9 cellular contexts compared by ENCODE assay signal in the genomic region with DNA sequence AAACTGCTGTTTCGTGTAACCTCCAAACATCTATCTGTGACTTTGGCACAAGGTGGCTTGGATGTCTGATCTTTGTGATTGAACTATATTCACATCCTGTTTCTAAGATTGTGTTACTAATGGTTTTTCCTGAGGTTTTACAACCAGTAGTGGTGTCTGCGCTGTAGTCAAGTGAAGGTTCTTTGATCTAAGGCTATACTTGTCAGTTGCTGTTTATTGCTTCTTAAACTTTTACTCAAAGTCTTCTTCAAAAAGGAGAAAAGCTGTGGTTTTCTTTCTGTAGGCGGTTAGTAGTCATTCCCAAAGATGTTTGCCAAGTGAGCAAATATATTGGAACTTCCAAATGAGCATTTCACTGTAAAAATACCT. TPM values are rescaled to one million over a fixed set of nuclear protein-coding genes. Genes with fewer than 3 reads are reported as not detected.
DNase-seq lines count a peak whose midpoint lies in the region; ATAC-seq and TF ChIP-seq lines count a peak whose summit lies in the region.
"Had no signal": no experiment of that assay in that cellular context is flagged by ENCODE, and none has a peak within 500 bp of the region (broad histone marks: within the 10 kb centered on the region; RNA-seq: fewer than 3 reads in every experiment).

No MANE protein-coding gene starts in this region.

- peaks cover 0 to 2% (median 0%) of the 10 kb centered on the region in 8 donors for H3K9me3 Mint-ChIP-seq in CD4-positive, alpha-beta memory T cell
- H3K9me3 Mint-ChIP-seq: T-helper 1 cell treated with Interleukin-12 subunit alpha and Interleukin-12 subunit beta and Interleukin-4 antibody, amounts not matched to agents 30 μg/mL and 1 μg/mL, for 36 hours had no signal

- peak overlapping the region; percentile 63 to 95 for H3K4me3 ChIP-seq in CD4-positive, alpha-beta memory T cell (ENCODE audit: low read length in 2 of 2)
- peak overlapping the region; percentile 81 for H3K4me3 ChIP-seq in Loucy (ENCODE audit: low read length, poor library complexity, severe bottlenecking)
- peak overlapping the region; percentile 87 for H3K4me3 ChIP-seq in effector memory CD4-positive, alpha-beta T cell (ENCODE audit: insufficient read depth, low read depth, low read length, poor library complexity, severe bottlenecking)
- peak overlapping the region in 1 of 2 donors; percentile 73 for H3K4me3 ChIP-seq in neuronal stem cell (ENCODE audit: low read length in 2 of 2)

- H3K9me3 ChIP-seq in CD4-positive, alpha-beta memory T cell (ENCODE audit: control insufficient read depth in 1 of 2, low read length in 2 of 2) = no peaks in the 10 kb centered on the region
- no peaks in the 10 kb centered on the region for H3K9me3 ChIP-seq in Loucy (ENCODE audit: insufficient read depth, low read depth, low read length)
- H3K9me3 ChIP-seq in effector memory CD4-positive, alpha-beta T cell (ENCODE audit: control insufficient read depth, low read length) = no peaks in the 10 kb centered on the region
- no peaks in the 10 kb centered on the region for H3K9me3 ChIP-seq in neuronal stem cell (replicated peaks in 1 of 2; ENCODE audit: control insufficient read depth in 2 of 2, insufficient read depth in 1 of 2, low read depth in 1 of 2, low read length in 2 of 2)

- H3K27me3 ChIP-seq in CD4-positive, alpha-beta memory T cell (ENCODE audit: insufficient read depth, low read length) = no peaks in the 10 kb centered on the region
- H3K27me3 ChIP-seq in Loucy (ENCODE audit: insufficient read depth, low read length, poor library complexity, severe bottlenecking) (no peaks in the 10 kb centered on the region), neuronal stem cell (ENCODE audit: control insufficient read depth in 3 of 3, insufficient read depth in 3 of 3, low read depth in 1 of 3, low read length in 3 of 3) (no peaks in the 10 kb centered on the region)
- H3K27me3 ChIP-seq in effector memory CD4-positive, alpha-beta T cell (replicated peaks; ENCODE audit: control insufficient read depth, insufficient read depth, low read length, poor library complexity, severe bottlenecking) = no peaks in the 10 kb centered on the region

- CTCF ChIA-PET in CD4-positive, alpha-beta memory T cell (lab: Charles Lee; ENCODE audit: partially characterized antibody) = interaction anchor here (1.0 to 9.7 kb wide), 5 partner anchors 12 to 375 kb away, joined by 3 to 119 read pairs (median 9); partner anchors contain the start of gene CALM1

- H3K9me2 ChIP-seq in Loucy (replicated peaks; ENCODE audit: low read depth, low read length) = no peaks in the 10 kb centered on the region

- H3K27ac ChIP-seq in CD4-positive, alpha-beta memory T cell (ENCODE audit: low read depth, low read length) = peak overlapping the region; percentile 93
- H3K27ac ChIP-seq in effector memory CD4-positive, alpha-beta T cell (ENCODE audit: insufficient read depth, low read length, poor library complexity, severe bottlenecking) = peak overlapping the region; percentile 98
- no peak overlapping the region for H3K27ac ChIP-seq in neuronal stem cell (replicated peaks; ENCODE audit: low read length)

- no peaks in the 10 kb centered on the region for H3K27me3 Mint-ChIP-seq in CD4-positive, alpha-beta memory T cell

- H3K79me1 ChIP-seq in neuronal stem cell (ENCODE audit: low read depth, low read length) = no peaks in the 10 kb centered on the region

- H3K4me3 Mint-ChIP-seq in CD4-positive, alpha-beta memory T cell = no peak overlapping the region
- H3K4me3 Mint-ChIP-seq: T-helper 1 cell treated with Interleukin-12 subunit alpha and Interleukin-12 subunit beta and Interleukin-4 antibody, amounts not matched to agents 30 μg/mL and 1 μg/mL, for 36 hours had no signal

- H2BK120ac ChIP-seq in neuronal stem cell (ENCODE audit: low read depth, low read length) = no peak overlapping the region

- H3K36me3 Mint-ChIP-seq in CD4-positive, alpha-beta memory T cell = peaks cover 0 to 2% of the 10 kb centered on the region in 2 donors

- no peak for ATAC-seq in HG02938 (IDR thresholded peaks at IDR 0.05; ENCODE audit: unreplicated experiment)

- no CpG with 5 or more reads among the region's 3 CpGs for WGBS in neuronal stem cell (ENCODE audit: extremely low coverage in 2 of 2, insufficient read length in 2 of 2, insufficient replicate concordance in 1 of 2), 2 donors

- no peak overlapping the region for H4K91ac ChIP-seq in neuronal stem cell (ENCODE audit: low read depth, low read length, poor library complexity)

- peaks cover 7% of the 10 kb centered on the region; the same call in 1 of the 2 replicates for H3K79me2 ChIP-seq in Loucy (ENCODE audit: insufficient read depth, low read length)

- H3K18ac ChIP-seq in neuronal stem cell (ENCODE audit: low read length) = no peak overlapping the region

- no peak for TF ChIP-seq CTCF in Loucy (conservative IDR thresholded peaks at IDR 0.05; ENCODE audit: low read length)

- H2BK15ac ChIP-seq in neuronal stem cell (ENCODE audit: low read length) = no peak overlapping the region

- no peak overlapping the region for H3K14ac ChIP-seq in neuronal stem cell (ENCODE audit: low read length)

- H3K4me1 ChIP-seq in CD4-positive, alpha-beta memory T cell (ENCODE audit: insufficient read depth, low read length) = peaks cover 31% of the 10 kb centered on the region
- H3K4me1 ChIP-seq in Loucy (ENCODE audit: insufficient read depth, low read length, poor library complexity, severe bottlenecking) (peaks cover 22% of the 10 kb centered on the region), neuronal stem cell (ENCODE audit: control insufficient read depth in 2 of 2, insufficient read depth in 1 of 2, low read depth in 1 of 2, low read length in 2 of 2) (peaks cover 10 to 16% of the 10 kb centered on the region in 2 donors)
- peaks cover 25% of the 10 kb centered on the region for H3K4me1 ChIP-seq in effector memory CD4-positive, alpha-beta T cell (ENCODE audit: control insufficient read depth, insufficient read depth, low read length, poor library complexity, severe bottlenecking)

- peak in 4 of 5 donors; percentile 68 to 80 (median 74) for DNase-seq in CD4-positive, alpha-beta memory T cell
- peak in 1 of 3 donors; percentile 8 for DNase-seq in effector memory CD4-positive, alpha-beta T cell
- DNase-seq in neuronal stem cell (ENCODE audit: low spot score) (no peak), DMS53 treated with DMSO at 0.1 percent for 48 hours (lab: John Stamatoyannopoulos, UW; ENCODE audit: unreplicated experiment) (no peak), NAMALWA (ENCODE audit: low spot score) (no peak), C1 segment of cervical spinal cord (lab: John Stamatoyannopoulos, UW) (no peak)

- peaks cover 4 to 17% (median 9%) of the 10 kb centered on the region in 4 donors for H3K4me1 Mint-ChIP-seq in CD4-positive, alpha-beta memory T cell

- H3K9ac ChIP-seq in Loucy (ENCODE audit: low read depth, low read length, poor library complexity, severe bottlenecking) = peak overlapping the region; percentile 93
- H3K9ac ChIP-seq in neuronal stem cell (ENCODE audit: low read depth, low read length, poor library complexity) = no peak overlapping the region

- no peaks in the 10 kb centered on the region for H3F3A ChIP-seq in Loucy (ENCODE audit: low read depth)

- no peak overlapping the region for H2BK12ac ChIP-seq in neuronal stem cell (ENCODE audit: low read length)

- no peak overlapping the region for H3K4ac ChIP-seq in neuronal stem cell (ENCODE audit: low read length)

- H4K8ac ChIP-seq in neuronal stem cell (ENCODE audit: low read depth, low read length) = no peak overlapping the region

- H3K36me3 ChIP-seq in CD4-positive, alpha-beta memory T cell (ENCODE audit: insufficient read depth, low read length) = no peaks in the 10 kb centered on the region
- H3K36me3 ChIP-seq in Loucy (ENCODE audit: insufficient read depth, low read length) (no peaks in the 10 kb centered on the region), neuronal stem cell (replicated peaks in 1 of 2; ENCODE audit: control insufficient read depth in 2 of 2, insufficient read depth in 2 of 2, low read length in 2 of 2) (no peaks in the 10 kb centered on the region)
- H3K36me3 ChIP-seq in effector memory CD4-positive, alpha-beta T cell (ENCODE audit: control insufficient read depth, insufficient read depth, low read length) = no peaks in the 10 kb centered on the region

- intact Hi-C loops in CD4-positive, alpha-beta memory T cell (cut with micrococcal nuclease) = loop anchor here (5.0 to 10.0 kb wide), 2 partner anchors 1128 to 1490 kb away; partner anchors contain the start of gene PPP4R3A

- H3K27ac Mint-ChIP-seq in CD4-positive, alpha-beta memory T cell = no peak overlapping the region
- H3K27ac Mint-ChIP-seq: T-helper 1 cell treated with Interleukin-12 subunit alpha and Interleukin-12 subunit beta and Interleukin-4 antibody, amounts not matched to agents 30 μg/mL and 1 μg/mL, for 36 hours had no signal

- H3K4me2 ChIP-seq in Loucy (ENCODE audit: low read depth, low read length, poor library complexity, severe bottlenecking) = peak overlapping the region; percentile 78
- H3K4me2 ChIP-seq in neuronal stem cell (ENCODE audit: insufficient read depth, low read length, poor library complexity, severe bottlenecking) = no peak overlapping the region

- H3K23ac ChIP-seq in neuronal stem cell (ENCODE audit: low read depth, low read length, poor library complexity) = no peak overlapping the region

- no peak overlapping the region for H2BK5ac ChIP-seq in neuronal stem cell (ENCODE audit: low read length)

- peak overlapping the region; percentile 91; the same call in 1 of the 2 replicates for H2AFZ ChIP-seq in Loucy (ENCODE audit: low read length)
- H2AFZ ChIP-seq in neuronal stem cell (ENCODE audit: low read length) = peak overlapping the region; percentile 94

- no peaks in the 10 kb centered on the region for H4K20me1 ChIP-seq in Loucy (ENCODE audit: insufficient read depth, low read length, poor library complexity, severe bottlenecking)

- H2AK5ac ChIP-seq in neuronal stem cell (ENCODE audit: low read depth, low read length) = no peak overlapping the region

- POLR2A ChIA-PET in CD4-positive, alpha-beta memory T cell (lab: Charles Lee; ENCODE audit: partially characterized antibody) = interaction anchor here (0.5 to 17.2 kb wide), 17 partner anchors 16 to 1656 kb away, joined by 3 to 1009 read pairs (median 6); partner anchors contain the start of genes CALM1, GPR68, NRDE2 and PSMC1

RNA-seq across cellular contexts. Expression of gene CALM1, which starts 12.3 kb away (rescaled TPM):
- 100 to 1,000 TPM; 693 to 698 TPM for total RNA-seq in CD4-positive, alpha-beta memory T cell
- polyA plus RNA-seq in CD4-positive, alpha-beta memory T cell = 1,000 to 10,000 TPM; 2,724 to 3,289 TPM
- polyA plus RNA-seq in neuronal stem cell (2013, experiment 1 of 2) = 396 TPM
- 424 TPM for polyA plus RNA-seq in neuronal stem cell (2013, experiment 2 of 2)

RNA-seq across cellular contexts. Expression of gene NRDE2, which starts 52.8 kb away (rescaled TPM):
- 10 to 100 TPM; 26.3 to 32.6 TPM for total RNA-seq in CD4-positive, alpha-beta memory T cell
- 10 to 100 TPM in 1 of 2 donors, 1 to 10 TPM in 1; 4.4 to 10.7 TPM for polyA plus RNA-seq in CD4-positive, alpha-beta memory T cell
- polyA plus RNA-seq in neuronal stem cell (2013, experiment 1 of 2) = 7.0 TPM
- 7.1 TPM for polyA plus RNA-seq in neuronal stem cell (2013, experiment 2 of 2)

Comparison
In these comparisons a context has a peak if more than half of its experiments do, and no peak if none do; other contexts are left out.
1. DNase-seq: peak in CD4-positive, alpha-beta memory T cell (4 of 5); none in neuronal stem cell (single experiment), DMS53 treated with DMSO at 0.1 percent for 48 hours (single experiment), NAMALWA (single experiment) and C1 segment of cervical spinal cord (0 of 14).